15 cellular contexts compared by ENCODE assay signal in genomic region chr5:74595143-74595915, GRCh38. TPM values are rescaled to one million over a fixed set of nuclear protein-coding genes. Genes with fewer than 3 reads are reported as not detected.
DNase-seq lines count a peak whose midpoint lies in the region; ATAC-seq and TF ChIP-seq lines count a peak whose summit lies in the region.
"Had no signal": no experiment of that assay in that cellular context is flagged by ENCODE, and none has a peak within 500 bp of the region (broad histone marks: within the 10 kb centered on the region; RNA-seq: fewer than 3 reads in every experiment).

No MANE protein-coding gene starts in this region.

- 20% methylated on average over 3 of the region's 4 CpGs for WGBS in mesenchymal stem cell

- H3K27me3 Mint-ChIP-seq in endothelial cell (ENCODE audit: unreplicated experiment), result no peaks in the 10 kb centered on the region

- H3K79me1 ChIP-seq in mesenchymal stem cell (replicated peaks; ENCODE audit: low read length, poor library complexity, severe bottlenecking), result no peaks in the 10 kb centered on the region

- no peak overlapping the region for H3K4me2 ChIP-seq in mesenchymal stem cell (ENCODE audit: low read length, poor library complexity, severe bottlenecking)

- no peaks in the 10 kb centered on the region for H3K27me3 ChIP-seq in mesenchymal stem cell (ENCODE audit: control insufficient read depth in 1 of 2, insufficient read depth in 1 of 2, low read length in 2 of 2)

- no peak overlapping the region for H2BK120ac ChIP-seq in mesenchymal stem cell (ENCODE audit: low read depth, low read length)

- H3K23ac ChIP-seq in mesenchymal stem cell (ENCODE audit: low read length in 2 of 2), result no peak overlapping the region

- H2AFZ ChIP-seq in mesenchymal stem cell (ENCODE audit: low read depth, low read length), result no peak overlapping the region

- no peaks in the 10 kb centered on the region for H3K9me3 Mint-ChIP-seq in endothelial cell (ENCODE audit: unreplicated experiment)

- peak overlapping the region; percentile 78 for H3K27ac Mint-ChIP-seq in endothelial cell (ENCODE audit: unreplicated experiment)
- H3K27ac Mint-ChIP-seq: naive B cell had no signal

- no peak overlapping the region for H2AK5ac ChIP-seq in mesenchymal stem cell (ENCODE audit: low read length, severe bottlenecking)

- ATAC-seq in HG03378 (IDR thresholded peaks at IDR 0.05; ENCODE audit: unreplicated experiment), result no peak
- no peak for ATAC-seq in stimulated activated naive CD8-positive, alpha-beta T cell treated with anti-CD3 and anti-CD28 coated beads, Interleukin-15, Interleukin-2, amounts not matched to agents 100 U/mL and 50 U/mL, for 24 hours

- H2BK15ac ChIP-seq in mesenchymal stem cell (ENCODE audit: low read depth, poor library complexity, severe bottlenecking), result no peak overlapping the region

- H3K4me1 Mint-ChIP-seq in endothelial cell (ENCODE audit: unreplicated experiment), result peaks cover 25% of the 10 kb centered on the region
- H3K4me1 Mint-ChIP-seq: naive B cell had no signal

- H3K4me3 ChIP-seq in mesenchymal stem cell (ENCODE audit: insufficient read depth in 1 of 2, low read depth in 1 of 2, low read length in 2 of 2), result no peak overlapping the region

- H2BK5ac ChIP-seq in mesenchymal stem cell (ENCODE audit: low read depth, low read length, poor library complexity, severe bottlenecking), result no peak overlapping the region

- TF ChIP-seq CTCF in endothelial cell (IDR thresholded peaks at IDR 0.05; ENCODE audit: unreplicated experiment), result no peak

- no peak overlapping the region for H3K4ac ChIP-seq in mesenchymal stem cell (ENCODE audit: low read depth in 1 of 2, low read length in 2 of 2)

- intact Hi-C loops in posterior vena cava (cut with DNase I), result no loop called here

- no peak overlapping the region for H3K14ac ChIP-seq in mesenchymal stem cell (ENCODE audit: low read length in 2 of 2)

- H3K36me3 Mint-ChIP-seq in endothelial cell (ENCODE audit: low read depth, unreplicated experiment), result no peaks in the 10 kb centered on the region

- H3K4me1 ChIP-seq in mesenchymal stem cell (ENCODE audit: control insufficient read depth, insufficient read depth, low read depth, low read length), result no peaks in the 10 kb centered on the region

- H4K91ac ChIP-seq in mesenchymal stem cell (ENCODE audit: low read length), result no peak overlapping the region

- no peak overlapping the region for H3K18ac ChIP-seq in mesenchymal stem cell (ENCODE audit: low read depth in 1 of 2, low read length in 2 of 2)

- DNase-seq in AG08396 (ENCODE audit: low spot score), result peak; percentile 36
- peak; percentile 91 for DNase-seq in M059J (ENCODE audit: low read depth)
- DNase-seq in endothelial cell (ENCODE audit: low spot score), result no peak
- peak; percentile 55 for DNase-seq in mesenchymal stem cell
- no peak for DNase-seq in Kasumi-1 (lab: John Stamatoyannopoulos, UW)
- DNase-seq in posterior vena cava (ENCODE audit: low spot score), result no peak
- DNase-seq in stimulated activated naive CD8-positive, alpha-beta T cell treated with anti-CD3 and anti-CD28 coated beads, Interleukin-15, Interleukin-2, amounts not matched to agents 100 U/mL and 50 U/mL, for 24 hours, result no peak
- DNase-seq: AML-193; caudate nucleus; foreskin melanocyte; naive B cell; NCI-H1694 treated with DMSO at 0.1 percent for 48 hours; NK-92 treated with Interleukin-12 subunit alpha and Interleukin-12 subunit beta, amount 100 ng/mL, for 24 hours; stimulated activated CD4-positive, alpha-beta T cell treated with anti-CD3 and anti-CD28 coated beads, Interleukin-4, amount 100 ng/mL, for 4 hours had no signal

- no peak overlapping the region for H2BK12ac ChIP-seq in mesenchymal stem cell (ENCODE audit: low read length in 2 of 2)

- no peak overlapping the region for H4K8ac ChIP-seq in mesenchymal stem cell (ENCODE audit: low read length)

- no peak overlapping the region for H3K9ac ChIP-seq in mesenchymal stem cell (ENCODE audit: low read length)

- H3K4me3 Mint-ChIP-seq in endothelial cell (ENCODE audit: unreplicated experiment), result no peak overlapping the region
- H3K4me3 Mint-ChIP-seq: naive B cell had no signal

- H3K27ac ChIP-seq in mesenchymal stem cell (ENCODE audit: low read length, poor library complexity, severe bottlenecking), result peak overlapping the region; percentile 42

- H3K9me3 ChIP-seq in mesenchymal stem cell (ENCODE audit: control insufficient read depth, low read length), result no peaks in the 10 kb centered on the region

- H3K36me3 ChIP-seq in mesenchymal stem cell (ENCODE audit: control insufficient read depth in 1 of 2, insufficient read depth in 2 of 2, low read depth in 1 of 2, low read length in 2 of 2), result no peaks in the 10 kb centered on the region

RNA-seq across cellular contexts. Expression of gene ENC1, which starts 45.2 kb away (rescaled TPM):
- total RNA-seq in M059J (2014; rRNA removed; shearing (Covaris generic)), result 38.8 and 48.1 TPM in 2 replicates
- total RNA-seq in endothelial cell (ENCODE audit: unreplicated experiment) (162 TPM), posterior vena cava (10 to 100 TPM; 12.4 to 12.7 TPM)
- polyA plus RNA-seq in mesenchymal stem cell (2013, experiment 1 of 2), result 30.1 TPM
- polyA plus RNA-seq in mesenchymal stem cell (2013, experiment 2 of 2), result 30.2 TPM

Comparison
In these comparisons a context has a peak if more than half of its experiments do, and no peak if none do; other contexts are left out.
1. DNase-seq: peak in AG08396 (single experiment), M059J (single experiment) and mesenchymal stem cell (single experiment); none in endothelial cell (single experiment), Kasumi-1 (0 of 2), posterior vena cava (single experiment) and stimulated activated naive CD8-positive, alpha-beta T cell treated with anti-CD3 and anti-CD28 coated beads, Interleukin-15, Interleukin-2, amounts not matched to agents 100 U/mL and 50 U/mL, for 24 hours (single experiment).